8 cellular contexts compared by ENCODE assay signal in the genomic region with DNA sequence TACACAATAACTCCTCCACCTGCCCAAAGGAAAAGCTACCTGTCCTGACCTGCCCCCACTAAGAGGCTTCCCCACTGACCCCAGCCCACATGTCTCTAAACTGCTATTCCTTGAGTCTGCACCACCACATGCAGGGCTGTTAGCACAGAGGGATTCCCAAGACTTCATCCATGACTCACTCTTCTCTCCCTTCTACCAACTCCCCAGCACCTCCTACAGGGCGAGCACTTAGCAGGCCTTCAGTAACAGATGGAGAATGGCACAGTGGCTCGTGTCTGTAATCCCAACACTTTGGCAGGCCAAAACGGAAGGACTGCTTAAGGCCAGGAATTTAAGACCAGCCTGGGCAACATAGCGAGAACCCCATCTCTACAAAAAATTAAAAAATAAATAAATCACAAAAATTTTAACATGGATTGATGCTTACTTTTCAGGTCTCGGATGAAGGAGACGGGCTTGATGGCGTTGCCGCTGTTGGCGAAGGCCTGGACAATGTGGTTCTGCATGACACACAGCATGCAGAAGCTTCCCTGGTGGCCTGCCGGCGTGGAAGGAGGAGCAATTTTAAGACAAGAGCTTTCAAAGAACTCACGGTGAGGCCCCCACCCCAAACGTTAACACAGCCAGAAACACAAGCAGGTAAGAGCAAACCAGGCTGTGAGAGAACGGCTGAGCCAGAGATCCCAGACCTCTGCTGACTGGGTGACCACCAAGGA. TPM values are rescaled to one million over a fixed set of nuclear protein-coding genes. Genes with fewer than 3 reads are reported as not detected.
DNase-seq lines count a peak whose midpoint lies in the region; ATAC-seq and TF ChIP-seq lines count a peak whose summit lies in the region.

No MANE protein-coding gene starts in this region.

- BruUV-seq in PC-9 (replicated peaks; lab: Mats Ljungman, UMichigan): no TSS peak

- TF ChIP-seq CTCF in cardiac muscle cell (IDR thresholded peaks at IDR 0.05; ENCODE audit: low read depth, low read length) (peak; percentile 34), heart left ventricle (IDR thresholded peaks at IDR 0.05) (no peak), gastrocnemius medialis (IDR thresholded peaks at IDR 0.05 in 4 of 5, conservative IDR thresholded peaks at IDR 0.05 in 1 of 5) (no peak), PC-9 (conservative IDR thresholded peaks at IDR 0.05) (no peak; the same call in 1 of the 2 replicates)

- no peaks in the 10 kb centered on the region for H3K9me2 ChIP-seq in PC-9 (ENCODE audit: insufficient read depth)

- in situ Hi-C loops in gastrocnemius medialis (cut with MboI; ENCODE audit: low sequenced_read_pairs in 4 of 4): no loop called here

- POLR2A ChIA-PET in PC-9 (lab: Charles Lee; ENCODE audit: unreplicated experiment): no interaction called here

- no peak overlapping the region for H3K4me3 Mint-ChIP-seq in effector memory CD8-positive, alpha-beta T cell
- H3K4me3 Mint-ChIP-seq in stimulated activated effector memory CD8-positive, alpha-beta T cell treated with anti-CD3 and anti-CD28 coated beads, Interleukin-12 subunit alpha, Interleukin-12 subunit beta, amount 100 ng/mL, for 72 hours: no peak overlapping the region

- CTCF ChIA-PET in PC-9 (lab: Charles Lee): no interaction called here

- TF ChIP-seq POLR2A in heart left ventricle (IDR thresholded peaks at IDR 0.05) (no peak), gastrocnemius medialis (IDR thresholded peaks at IDR 0.05) (no peak)

- no peaks in the 10 kb centered on the region for H3K9me3 Mint-ChIP-seq in effector memory CD8-positive, alpha-beta T cell
- no peaks in the 10 kb centered on the region for H3K9me3 Mint-ChIP-seq in stimulated activated effector memory CD8-positive, alpha-beta T cell treated with anti-CD3 and anti-CD28 coated beads, Interleukin-12 subunit alpha, Interleukin-12 subunit beta, amount 100 ng/mL, for 72 hours

- H3K36me3 ChIP-seq in cardiac muscle cell: peaks cover 51% of the 10 kb centered on the region
- peaks cover 2 to 100% (median 100%) of the 10 kb centered on the region in 9 donors for H3K36me3 ChIP-seq in heart left ventricle
- peaks cover 4 to 91% of the 10 kb centered on the region in 2 donors for H3K36me3 ChIP-seq in gastrocnemius medialis
- 0 out of 2 replicates have a peak, but pooled peaks cover 8% of the 10 kb centered on the region for H3K36me3 ChIP-seq in PC-9 (ENCODE audit: low read depth)

- no peaks in the 10 kb centered on the region for H3K27me3 ChIP-seq in cardiac muscle cell
- H3K27me3 ChIP-seq in heart left ventricle: no peaks in the 10 kb centered on the region
- H3K27me3 ChIP-seq in gastrocnemius medialis: no peaks in the 10 kb centered on the region
- H3K27me3 ChIP-seq in PC-9 (ENCODE audit: insufficient read depth, low read depth): no peaks in the 10 kb centered on the region

- H3F3A ChIP-seq in PC-9 (ENCODE audit: insufficient read depth, low read depth): no peaks in the 10 kb centered on the region; the same call in 1 of the 2 replicates

- H2AFZ ChIP-seq in PC-9: no peak overlapping the region

- H3K4me1 Mint-ChIP-seq in effector memory CD8-positive, alpha-beta T cell (ENCODE audit: low read depth in 2 of 2): peaks cover 28 to 39% of the 10 kb centered on the region in 2 donors
- H3K4me1 Mint-ChIP-seq in stimulated activated effector memory CD8-positive, alpha-beta T cell treated with anti-CD3 and anti-CD28 coated beads, Interleukin-12 subunit alpha, Interleukin-12 subunit beta, amount 100 ng/mL, for 72 hours: peaks cover 36% of the 10 kb centered on the region

- 92 to 95% (median 93%) methylated on average over 14 of the region's 14 CpGs for WGBS in heart left ventricle, 4 donors

- H3K27ac ChIP-seq in cardiac muscle cell (no peak overlapping the region), heart left ventricle (no peak overlapping the region), gastrocnemius medialis (no peak overlapping the region), PC-9 (no peak overlapping the region)

- peaks cover 5% of the 10 kb centered on the region; the same call in 1 of the 2 replicates for H4K20me1 ChIP-seq in PC-9 (ENCODE audit: insufficient read depth)

- no peaks in the 10 kb centered on the region for H3K27me3 Mint-ChIP-seq in effector memory CD8-positive, alpha-beta T cell

- peaks cover 95% of the 10 kb centered on the region for H3K36me3 Mint-ChIP-seq in effector memory CD8-positive, alpha-beta T cell (ENCODE audit: insufficient read depth)
- H3K36me3 Mint-ChIP-seq in stimulated activated effector memory CD8-positive, alpha-beta T cell treated with anti-CD3 and anti-CD28 coated beads, Interleukin-12 subunit alpha, Interleukin-12 subunit beta, amount 100 ng/mL, for 72 hours: peaks cover 100% of the 10 kb centered on the region

- no peak for ATAC-seq in heart left ventricle
- ATAC-seq in effector memory CD8-positive, alpha-beta T cell (replicated peaks): peak; percentile 36
- ATAC-seq in stimulated activated effector memory CD8-positive, alpha-beta T cell treated with anti-CD3 and anti-CD28 coated beads, Interleukin-12 subunit alpha, Interleukin-12 subunit beta, amount 100 ng/mL, for 72 hours: peak; percentile 62
- no peak for ATAC-seq in gastrocnemius medialis

- H3K27ac Mint-ChIP-seq in effector memory CD8-positive, alpha-beta T cell: peak overlapping the region; percentile 53 to 62
- peak overlapping the region; percentile 8 for H3K27ac Mint-ChIP-seq in stimulated activated effector memory CD8-positive, alpha-beta T cell treated with anti-CD3 and anti-CD28 coated beads, Interleukin-12 subunit alpha, Interleukin-12 subunit beta, amount 100 ng/mL, for 72 hours

- H3K9me3 ChIP-seq in cardiac muscle cell (ENCODE audit: low read depth) (no peaks in the 10 kb centered on the region), heart left ventricle (no peaks in the 10 kb centered on the region), gastrocnemius medialis (no peaks in the 10 kb centered on the region), PC-9 (ENCODE audit: insufficient read depth, low read depth) (no peaks in the 10 kb centered on the region)

- intact Hi-C loops in heart left ventricle (cut with DNase I) (no loop called here), gastrocnemius medialis (cut with DNase I; ENCODE audit: low total_unique reads) (no loop called here), PC-9 (cut with micrococcal nuclease; ENCODE audit: unreplicated experiment) (no loop called here)

- no peak overlapping the region for H3K4me3 ChIP-seq in cardiac muscle cell
- no peak overlapping the region for H3K4me3 ChIP-seq in heart left ventricle
- H3K4me3 ChIP-seq in gastrocnemius medialis: no peak overlapping the region
- no peak overlapping the region for H3K4me3 ChIP-seq in PC-9

- H3K79me2 ChIP-seq in PC-9 (ENCODE audit: low read depth): no peaks in the 10 kb centered on the region

- H3K4me2 ChIP-seq in PC-9: no peak overlapping the region

- no peaks in the 10 kb centered on the region for H3K4me1 ChIP-seq in cardiac muscle cell (ENCODE audit: low read depth)
- peaks cover 0 to 26% (median 0%) of the 10 kb centered on the region in 12 donors for H3K4me1 ChIP-seq in heart left ventricle
- no peaks in the 10 kb centered on the region for H3K4me1 ChIP-seq in gastrocnemius medialis
- no peaks in the 10 kb centered on the region for H3K4me1 ChIP-seq in PC-9 (replicated peaks; ENCODE audit: insufficient read depth)

- DNase-seq in cardiac muscle cell (ENCODE audit: low read depth in 1 of 2, low spot score in 1 of 2): peak in 1 of 2 donors; percentile 53
- no peak for DNase-seq in heart left ventricle
- DNase-seq in NCI-H460 (ENCODE audit: extremely low read depth, low read depth): peak; percentile 33
- no peak for DNase-seq in effector memory CD8-positive, alpha-beta T cell
- no peak for DNase-seq in stimulated activated effector memory CD8-positive, alpha-beta T cell treated with anti-CD3 and anti-CD28 coated beads, Interleukin-12 subunit alpha, Interleukin-12 subunit beta, amount 100 ng/mL, for 72 hours (ENCODE audit: low spot score in 2 of 2)
- DNase-seq in activated effector memory CD4-positive, alpha-beta T cell treated with Interleukin-2 at 50 U/mL for 16 hours: no peak
- DNase-seq in gastrocnemius medialis: no peak
- DNase-seq in PC-9: no peak

RNA-seq across cellular contexts. Expression of a gene that starts 12.0 kb away (rescaled TPM):
- 18.9 and 27.8 TPM in 2 replicates for total RNA-seq in cardiac muscle cell
- 27.1 and 35.4 TPM in 2 replicates for polyA plus RNA-seq in cardiac muscle cell
- total RNA-seq in heart left ventricle: 10 to 100 TPM; 14.0 to 40.9 (median 21.0) TPM
- 10 to 100 TPM; 11.7 to 18.3 TPM for polyA plus RNA-seq in heart left ventricle
- total RNA-seq in NCI-H460 (2014; rRNA removed; shearing (Covaris generic)): 49.0 and 55.5 TPM in 2 replicates
- 71.2 and 84.1 TPM in 2 replicates for polyA plus RNA-seq in NCI-H460 (2014; cell fraction: nucleus; rRNA removed)
- 10 to 100 TPM; 15.2 to 21.1 (median 20.0) TPM for total RNA-seq in gastrocnemius medialis
- 41.4 and 46.2 TPM in 2 replicates for total RNA-seq in PC-9 (2021)

RNA-seq across cellular contexts. Expression of a gene that starts 46.6 kb away (rescaled TPM):
- total RNA-seq in cardiac muscle cell (25.2 and 39.6 TPM in 2 replicates), heart left ventricle (10 to 100 TPM; 27.2 to 59.1 (median 31.2) TPM), gastrocnemius medialis (10 to 100 TPM; 24.7 to 43.7 (median 32.4) TPM), PC-9 (2021) (40.3 and 41.0 TPM in 2 replicates)
- polyA plus RNA-seq in cardiac muscle cell (21.9 and 36.4 TPM in 2 replicates), heart left ventricle (10 to 100 TPM; 20.0 to 28.1 TPM)
- total RNA-seq in NCI-H460 (2014; rRNA removed; shearing (Covaris generic)): 40.1 and 40.2 TPM in 2 replicates
- 85.3 and 87.6 TPM in 2 replicates for polyA plus RNA-seq in NCI-H460 (2014; cell fraction: nucleus; rRNA removed)

Comparison
In these comparisons a context has a peak if more than half of its experiments do, and no peak if none do; other contexts are left out.
1. ATAC-seq: peak in effector memory CD8-positive, alpha-beta T cell (single experiment) and stimulated activated effector memory CD8-positive, alpha-beta T cell treated with anti-CD3 and anti-CD28 coated beads, Interleukin-12 subunit alpha, Interleukin-12 subunit beta, amount 100 ng/mL, for 72 hours (single experiment); none in heart left ventricle (0 of 4) and gastrocnemius medialis (0 of 2).